In genomic region chr4:129136433-129136832, GRCh38 we compare ENCODE assay signal across 14 cellular contexts. TPM values are rescaled to one million over a fixed set of nuclear protein-coding genes. Genes with fewer than 3 reads are reported as not detected.
DNase-seq lines count a peak whose midpoint lies in the region; ATAC-seq, FAIRE-seq and TF ChIP-seq lines count a peak whose summit lies in the region.
"Had no signal": no experiment of that assay in that cellular context is flagged by ENCODE, and none has a peak within 500 bp of the region (broad histone marks: within the 10 kb centered on the region; RNA-seq: fewer than 3 reads in every experiment).

No MANE protein-coding gene starts in this region.

- no peaks in the 10 kb centered on the region for H3K79me2 ChIP-seq in K562 (ENCODE audit: control insufficient read depth, insufficient read depth, low read length)

- TF ChIP-seq POLR2A in K562 (conservative IDR thresholded peaks at IDR 0.05), result no peak

- H3K36me3 ChIP-seq in K562 (ENCODE audit: control insufficient read depth, insufficient read depth, low read length), result no peaks in the 10 kb centered on the region
- H3K36me3 ChIP-seq: BLaER1, HAP-1 had no signal

- POLR2A ChIA-PET in K562 (lab: Yijun Ruan, JAX), result interaction anchor here (1.2 kb wide), 1 partner anchor 10 kb away, joined by 5 read pairs; no protein-coding TSS in a partner anchor

- TF ChIP-seq EP300 in K562 (IDR thresholded peaks at IDR 0.05; ENCODE audit: low read length), result no peak

- DNase-seq in K562 (ENCODE audit: extremely low read depth in 1 of 4, low spot score in 3 of 4) (no peak), myocyte (ENCODE audit: low read depth) (peak; percentile 13), medulla oblongata (ENCODE audit: extremely low spot score) (no peak), GM19238 (ENCODE audit: insufficient read length, low spot score) (no peak)
- DNase-seq in activated naive CD8-positive, alpha-beta T cell treated with anti-CD3 and anti-CD28 coated beads for 36 hours, result no peak
- DNase-seq: Caco-2; CD8-positive, alpha-beta memory T cell; GF-D8 had no signal

- FAIRE-seq in K562 (lab: Jason Lieb, UNC), result no peak
- FAIRE-seq: H1, HepG2, HTR-8/SVneo had no signal

- no peak overlapping the region for H3K4me3 Mint-ChIP-seq in stimulated activated memory B cell treated with anti-CD40 and anti-IgM and Interleukin-4, amounts not matched to agents 10 μg/mL and 1 μg/mL and 100 μg/mL, for 72 hours
- no peak overlapping the region for H3K4me3 Mint-ChIP-seq in activated naive CD8-positive, alpha-beta T cell treated with anti-CD3 and anti-CD28 coated beads for 36 hours
- H3K4me3 Mint-ChIP-seq: CD8-positive, alpha-beta memory T cell had no signal

- H3K27ac ChIP-seq in K562 (ENCODE audit: extremely low read depth, low read depth, low read length), result no peak overlapping the region
- H3K27ac ChIP-seq: BLaER1 had no signal

- no peaks in the 10 kb centered on the region for H3K27me3 Mint-ChIP-seq in stimulated activated memory B cell treated with anti-CD40 and anti-IgM and Interleukin-4, amounts not matched to agents 10 μg/mL and 1 μg/mL and 100 μg/mL, for 72 hours
- H3K27me3 Mint-ChIP-seq in activated naive CD8-positive, alpha-beta T cell treated with anti-CD3 and anti-CD28 coated beads for 36 hours, result no peaks in the 10 kb centered on the region

- in situ Hi-C loops in K562 (cut with MboI), result no loop called here

- intact Hi-C loops in K562 (cut with micrococcal nuclease), result no loop called here

- WGBS in K562 (ENCODE audit: insufficient coverage, low coverage, missing lambda C conversion rate), result under 1% methylated on average over 8 of the region's 8 CpGs

- TF ChIP-seq CTCF in K562 (IDR thresholded peaks at IDR 0.05 in 2 of 3, conservative IDR thresholded peaks at IDR 0.05 in 1 of 3; ENCODE audit: insufficient read depth in 2 of 3, low read depth in 1 of 3, low read length in 3 of 3), result no peak

- H4K20me1 ChIP-seq in K562 (replicated peaks; ENCODE audit: control insufficient read depth, insufficient read depth, low read length), result no peaks in the 10 kb centered on the region
- H4K20me1 ChIP-seq: BLaER1 had no signal

- H3K27me3 ChIP-seq in K562 (ENCODE audit: control insufficient read depth in 2 of 2, insufficient read depth in 2 of 2, low read length in 2 of 2), result peaks cover 0 to 15% of the 10 kb centered on the region in 2 experiments; a peak in 4 of 5 replicates
- H3K27me3 ChIP-seq: BLaER1 had no signal

- H3K4me1 ChIP-seq in K562 (replicated peaks in 1 of 2; ENCODE audit: control insufficient read depth in 2 of 2, insufficient read depth in 2 of 2, low read length in 2 of 2), result no peaks in the 10 kb centered on the region; a peak in 1 of 5 replicates
- H3K4me1 ChIP-seq: BLaER1, Caco-2, HAP-1 had no signal

- no TSS peak for BruUV-seq in K562 (replicated peaks; lab: Mats Ljungman, UMichigan)

- H3K9me1 ChIP-seq in K562 (ENCODE audit: control insufficient read depth, insufficient read depth, low read length), result no peaks in the 10 kb centered on the region

- H3K4me1 Mint-ChIP-seq in stimulated activated memory B cell treated with anti-CD40 and anti-IgM and Interleukin-4, amounts not matched to agents 10 μg/mL and 1 μg/mL and 100 μg/mL, for 72 hours, result no peaks in the 10 kb centered on the region
- no peaks in the 10 kb centered on the region for H3K4me1 Mint-ChIP-seq in activated naive CD8-positive, alpha-beta T cell treated with anti-CD3 and anti-CD28 coated beads for 36 hours
- H3K4me1 Mint-ChIP-seq: CD8-positive, alpha-beta memory T cell had no signal

- no peak overlapping the region for H3K4me3 ChIP-seq in K562
- H3K4me3 ChIP-seq: BLaER1, HAP-1 had no signal

- H3K9me3 ChIP-seq in K562 (replicated peaks; ENCODE audit: control insufficient read depth, insufficient read depth, low read depth, low read length), result no peaks in the 10 kb centered on the region
- H3K9me3 ChIP-seq: Caco-2, HAP-1 had no signal

- H3K27ac Mint-ChIP-seq in stimulated activated memory B cell treated with anti-CD40 and anti-IgM and Interleukin-4, amounts not matched to agents 10 μg/mL and 1 μg/mL and 100 μg/mL, for 72 hours, result no peak overlapping the region
- H3K27ac Mint-ChIP-seq in activated naive CD8-positive, alpha-beta T cell treated with anti-CD3 and anti-CD28 coated beads for 36 hours, result no peak overlapping the region
- H3K27ac Mint-ChIP-seq: CD8-positive, alpha-beta memory T cell had no signal

- ATAC-seq in K562, result peak; percentile 27
- peak; percentile 35 for ATAC-seq in stimulated activated memory B cell treated with anti-CD40 and anti-IgM and Interleukin-4, amounts not matched to agents 10 μg/mL and 1 μg/mL and 100 μg/mL, for 72 hours
- ATAC-seq: HepG2 had no signal

- H3K36me3 Mint-ChIP-seq in stimulated activated memory B cell treated with anti-CD40 and anti-IgM and Interleukin-4, amounts not matched to agents 10 μg/mL and 1 μg/mL and 100 μg/mL, for 72 hours, result no peaks in the 10 kb centered on the region
- peaks cover 4% of the 10 kb centered on the region for H3K36me3 Mint-ChIP-seq in activated naive CD8-positive, alpha-beta T cell treated with anti-CD3 and anti-CD28 coated beads for 36 hours

- CTCF ChIA-PET in K562 (lab: Yijun Ruan, JAX; ENCODE audit: low intra/inter-chr PET ratio), result no interaction called here

- no peak for TF ChIP-seq RAD21 in K562 (CRISPR knock-in tag; conservative IDR thresholded peaks at IDR 0.05 in 1 of 2, IDR thresholded peaks at IDR 0.05 in 1 of 2)

- no peak overlapping the region for H3K9ac ChIP-seq in K562 (ENCODE audit: insufficient read depth in 1 of 2, low read depth in 2 of 2, low read length in 2 of 2)
- H3K9ac ChIP-seq: BLaER1 had no signal

- no peak overlapping the region for H2AFZ ChIP-seq in K562 (ENCODE audit: low read depth, low read length)

- H3K4me2 ChIP-seq in K562 (ENCODE audit: insufficient read depth, low read length), result no peak overlapping the region
- H3K4me2 ChIP-seq: BLaER1 had no signal

- H3K9me3 Mint-ChIP-seq in stimulated activated memory B cell treated with anti-CD40 and anti-IgM and Interleukin-4, amounts not matched to agents 10 μg/mL and 1 μg/mL and 100 μg/mL, for 72 hours, result no peaks in the 10 kb centered on the region
- H3K9me3 Mint-ChIP-seq in activated naive CD8-positive, alpha-beta T cell treated with anti-CD3 and anti-CD28 coated beads for 36 hours, result peaks cover 4% of the 10 kb centered on the region

TF ChIP-seq in K562, 482 proteins besides CTCF, POLR2A, EP300 and RAD21 (continues in another document):
- TF ChIP-seq RFX1 (IDR thresholded peaks at IDR 0.05) (no peak), DIDO1 (tag; IDR thresholded peaks at IDR 0.05; ENCODE audit: low read depth) (no peak), THAP7 (CRISPR knock-in tag; IDR thresholded peaks at IDR 0.05) (no peak)

RNA-seq across cellular contexts. Expression of gene C4orf33, which starts 40.5 kb away (rescaled TPM):
- 11.2 and 51.7 TPM in 2 replicates for total RNA-seq in K562 (2011; cell fraction: chromatin; rRNA removed; ENCODE audit: low replicate concordance)
- total RNA-seq in K562 (2011; cell fraction: nucleolus; rRNA removed), result 3.3 and 11.7 TPM in 2 replicates
- total RNA-seq in K562 (2011; cell fraction: nucleoplasm; rRNA removed), result 17.2 and 26.8 TPM in 2 replicates
- total RNA-seq in K562 (2014; rRNA removed) (12.7 and 17.1 TPM in 2 replicates), K562 (2014; rRNA removed; fragmentation: Illumina TruSeq; extraction: Trizol) (29.6 and 31.0 TPM in 2 replicates), K562 (2015; rRNA removed; fragmentation: Illumina TruSeq; extraction: Trizol) (21.9 and 23.4 TPM in 2 replicates), K562 (2021) (16.7 and 18.1 TPM in 2 replicates), myocyte (5.8 and 8.6 TPM in 2 replicates)
- polyA plus RNA-seq in K562 (2011; rRNA removed) (33.2 and 39.6 TPM in 2 replicates), K562 (2014; fragmentation: Illumina TruSeq; extraction: Trizol) (22.2 and 27.5 TPM in 2 replicates), K562 (2014; fragmentation: Nextera tagmentation; extraction: Ambion mirVana) (10 to 100 TPM; 36.8 to 42.0 TPM), K562 (2014; rRNA removed) (23.8 and 25.3 TPM in 2 replicates)
- 4.3 and 13.1 TPM in 2 replicates for polyA plus RNA-seq in K562 (2011; cell fraction: cytosol; rRNA removed)
- 11.9 and 21.5 TPM in 2 replicates for polyA plus RNA-seq in K562 (2011; cell fraction: nucleus; rRNA removed)
- 18.1 and 31.4 TPM in 2 replicates for polyA plus RNA-seq in K562 (2012)
- polyA minus RNA-seq in K562 (2011; rRNA and poly(A)+ RNA removed), result 19.6 and 30.0 TPM in 2 replicates
- 5.4 and 6.4 TPM in 2 replicates for polyA minus RNA-seq in K562 (2011; cell fraction: cytosol; rRNA and poly(A)+ RNA removed)
- 12.1 and 24.8 TPM in 2 replicates for polyA minus RNA-seq in K562 (2011; cell fraction: nucleus; rRNA and poly(A)+ RNA removed)
- 3.6 TPM for polyA plus RNA-seq in myocyte (2012)
- total RNA-seq in activated naive CD8-positive, alpha-beta T cell treated with anti-CD3 and anti-CD28 coated beads for 36 hours, result 10 to 100 TPM; 13.6 to 14.6 TPM

RNA-seq across cellular contexts. Expression of gene SCLT1, which starts 43.1 kb away (rescaled TPM):
- total RNA-seq in K562 (2011; cell fraction: chromatin; rRNA removed; ENCODE audit: low replicate concordance), result 30.0 and 69.2 TPM in 2 replicates
- total RNA-seq in K562 (2011; cell fraction: nucleolus; rRNA removed), result 20.5 and 23.8 TPM in 2 replicates
- total RNA-seq in K562 (2011; cell fraction: nucleoplasm; rRNA removed), result 52.6 and 114 TPM in 2 replicates
- total RNA-seq in K562 (2014; rRNA removed), result 21.7 TPM in 2 replicates
- 31.9 and 35.5 TPM in 2 replicates for total RNA-seq in K562 (2014; rRNA removed; fragmentation: Illumina TruSeq; extraction: Trizol)
- total RNA-seq in K562 (2015; rRNA removed; fragmentation: Illumina TruSeq; extraction: Trizol), result 27.0 and 31.6 TPM in 2 replicates
- 21.3 and 22.2 TPM in 2 replicates for total RNA-seq in K562 (2021)
- polyA plus RNA-seq in K562 (2011; rRNA removed), result 20.9 and 24.8 TPM in 2 replicates
- 6.5 and 12.9 TPM in 2 replicates for polyA plus RNA-seq in K562 (2011; cell fraction: cytosol; rRNA removed)
- 14.5 and 14.8 TPM in 2 replicates for polyA plus RNA-seq in K562 (2011; cell fraction: nucleus; rRNA removed)
- 15.2 and 19.8 TPM in 2 replicates for polyA plus RNA-seq in K562 (2012)
- 19.1 and 24.2 TPM in 2 replicates for polyA plus RNA-seq in K562 (2014; fragmentation: Illumina TruSeq; extraction: Trizol)
- 1 to 10 TPM; 8.0 to 8.6 TPM for polyA plus RNA-seq in K562 (2014; fragmentation: Nextera tagmentation; extraction: Ambion mirVana)
- 20.4 and 24.9 TPM in 2 replicates for polyA plus RNA-seq in K562 (2014; rRNA removed)
- 28.0 and 35.2 TPM in 2 replicates for polyA minus RNA-seq in K562 (2011; rRNA and poly(A)+ RNA removed)
- polyA minus RNA-seq in K562 (2011; cell fraction: cytosol; rRNA and poly(A)+ RNA removed), result 9.6 and 11.6 TPM in 2 replicates
- polyA minus RNA-seq in K562 (2011; cell fraction: nucleus; rRNA and poly(A)+ RNA removed), result 53.2 and 64.3 TPM in 2 replicates
- total RNA-seq in myocyte, result 5.2 and 7.4 TPM in 2 replicates
- 1.9 TPM for polyA plus RNA-seq in myocyte (2012)
- total RNA-seq in activated naive CD8-positive, alpha-beta T cell treated with anti-CD3 and anti-CD28 coated beads for 36 hours, result 10 to 100 TPM; 19.2 to 19.7 TPM
